ENCODE assay signal across 1 cellular context in genomic region chr10:50331486-50331885, GRCh38.
TF ChIP-seq lines count a peak whose summit lies in the region.

No MANE protein-coding gene starts in this region.

TF ChIP-seq in GM12878, 131 proteins besides CTCF, POLR2A, EP300 and RAD21 (continued from another document):
- TF ChIP-seq ZNF687 (IDR thresholded peaks at IDR 0.05) (no peak), MTA3 (IDR thresholded peaks at IDR 0.05; ENCODE audit: borderline replicate concordance, low read length) (no peak), CUX1 (IDR thresholded peaks at IDR 0.05; ENCODE audit: insufficient replicate concordance, low read depth, low read length) (no peak), ZZZ3 (IDR thresholded peaks at IDR 0.05; ENCODE audit: control insufficient read depth, insufficient read length, low read depth) (no peak), POLR2AphosphoS2 (IDR thresholded peaks at IDR 0.05; ENCODE audit: low read depth, low read length) (0 out of 2 replicates have a peak, but pooled peaks have one; percentile 25), CEBPZ (IDR thresholded peaks at IDR 0.05; ENCODE audit: low read depth, low read length) (no peak)
